8 cellular contexts compared by ENCODE assay signal in genomic region chrX:53093177-53093655, GRCh38. TPM values are rescaled to one million over a fixed set of nuclear protein-coding genes. Genes with fewer than 3 reads are reported as not detected.
DNase-seq lines count a peak whose midpoint lies in the region; ATAC-seq, FAIRE-seq and TF ChIP-seq lines count a peak whose summit lies in the region.

No MANE protein-coding gene starts in this region.

- no peaks in the 10 kb centered on the region for H3K27me3 ChIP-seq in lower lobe of right lung (ENCODE audit: low read depth)

- intact Hi-C loops in lower lobe of right lung (cut with DNase I) = no loop called here

- H3K27ac ChIP-seq in lower lobe of right lung = peak overlapping the region; percentile 93

- peak; percentile 48 for DNase-seq in GM12892 (ENCODE audit: insufficient read length)
- DNase-seq in NCI-H524 (lab: John Stamatoyannopoulos, UW) = peak; percentile 81 to 88
- DNase-seq in activated CD4-positive, alpha-beta T cell treated with anti-CD3 and anti-CD28 coated beads, Interleukin-2, amount 50 U/mL, for 4 hours = peak; percentile 69 to 74
- peak; percentile 75 for DNase-seq in ecto neural progenitor cell (ENCODE audit: low spot score)
- peak; percentile 90 for DNase-seq in lower lobe of right lung
- DNase-seq in stimulated activated CD4-positive, alpha-beta T cell treated with anti-CD3 and anti-CD28 coated beads, TNF-alpha, amount 100 ng/mL, for 1 hour (ENCODE audit: low read depth in 3 of 3, low spot score in 1 of 3) = peak in 2 of 3 donors; percentile 44 to 59
- DNase-seq in cortex of kidney (lab: John Stamatoyannopoulos, UW) = no peak

- peak; percentile 58 for TF ChIP-seq CTCF in lower lobe of right lung (IDR thresholded peaks at IDR 0.05)

- H3K36me3 ChIP-seq in lower lobe of right lung = no peaks in the 10 kb centered on the region

- peak; percentile 83 for FAIRE-seq in GM12892 (lab: Jason Lieb, UNC)

- H3K4me1 ChIP-seq in lower lobe of right lung = no peaks in the 10 kb centered on the region

- no peak for TF ChIP-seq POLR2A in GM12892 (IDR thresholded peaks at IDR 0.05; ENCODE audit: low read depth, low read length)

- peak overlapping the region; percentile 72 for H3K4me3 ChIP-seq in lower lobe of right lung

- ATAC-seq in HG03175 (IDR thresholded peaks at IDR 0.05; ENCODE audit: unreplicated experiment) = peak; percentile 54
- ATAC-seq in lower lobe of right lung = peak; percentile 83 to 91

- H3K9me3 ChIP-seq in lower lobe of right lung = no peaks in the 10 kb centered on the region

RNA-seq across cellular contexts. Expression of gene KANTR, which starts 0.7 kb away (rescaled TPM):
- polyA plus RNA-seq in GM12892 (2012; ENCODE audit: missing spikeins) = 7.9 TPM
- 14.8 TPM for total RNA-seq in lower lobe of right lung

RNA-seq across cellular contexts. Expression of gene TSPYL2, which starts 11.0 kb away (rescaled TPM):
- 19.1 TPM for polyA plus RNA-seq in GM12892 (2012; ENCODE audit: missing spikeins)
- 27.9 TPM for total RNA-seq in lower lobe of right lung

RNA-seq across cellular contexts. Expression of gene GPR173, which starts 44.6 kb away (rescaled TPM):
- not detected for polyA plus RNA-seq in GM12892 (2012; ENCODE audit: missing spikeins)
- 0.56 TPM for total RNA-seq in lower lobe of right lung
